ENCODE assay signal across 8 cellular contexts in the genomic region with DNA sequence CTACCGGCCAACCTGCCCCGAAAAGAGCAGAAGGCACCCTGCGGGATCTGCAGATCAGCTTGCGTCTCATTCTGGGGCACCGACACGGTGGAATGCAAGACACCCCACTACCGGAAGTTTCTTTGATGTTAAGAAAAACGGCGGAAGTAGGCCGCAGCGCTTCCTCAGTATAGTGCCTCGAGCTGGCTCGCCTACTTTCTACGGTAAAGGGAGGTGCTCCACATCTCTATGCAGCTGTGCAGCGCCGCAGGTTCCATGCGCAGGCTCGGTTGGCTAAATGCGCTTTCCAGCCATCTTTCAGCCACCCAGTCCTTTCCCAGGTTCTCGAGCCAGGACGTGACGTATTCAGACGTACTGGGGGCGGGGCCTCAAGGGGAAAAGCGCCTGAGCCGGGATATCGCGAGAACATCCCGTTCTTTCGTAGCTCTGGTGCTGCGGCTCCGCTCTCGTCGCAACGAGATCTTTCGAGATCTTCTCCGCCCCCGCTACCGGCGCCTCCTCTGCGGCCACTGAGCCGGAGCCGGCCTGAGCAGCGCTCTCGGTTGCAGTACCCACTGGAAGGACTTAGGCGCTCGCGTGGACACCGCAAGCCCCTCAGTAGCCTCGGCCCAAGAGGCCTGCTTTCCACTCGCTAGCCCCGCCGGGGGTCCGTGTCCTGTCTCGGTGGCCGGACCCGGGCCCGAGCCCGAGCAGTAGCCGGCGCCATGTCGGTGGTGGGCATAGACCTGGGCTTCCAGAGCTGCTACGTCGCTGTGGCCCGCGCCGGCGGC. TPM values are rescaled to one million over a fixed set of nuclear protein-coding genes. Genes with fewer than 3 reads are reported as not detected.
DNase-seq lines count a peak whose midpoint lies in the region; ATAC-seq and TF ChIP-seq lines count a peak whose summit lies in the region.

A gene (plus strand): TSS at position 467 of the 770 bp plus-strand sequence. CDS start 238 bp downstream, at position 705.

- no peaks in the 10 kb centered on the region for H3K9me3 Mint-ChIP-seq in T-helper 2 cell treated with Interferon-gamma antibody and Interleukin-4, amounts not matched to agents 5 μg/mL and 100 μg/mL, for 36 hours

- H3K27ac Mint-ChIP-seq in T-helper 2 cell treated with Interferon-gamma antibody and Interleukin-4, amounts not matched to agents 5 μg/mL and 100 μg/mL, for 36 hours = peak within 1 kb of the TSS; percentile 99

- H3K4me3 Mint-ChIP-seq in T-helper 2 cell treated with Interferon-gamma antibody and Interleukin-4, amounts not matched to agents 5 μg/mL and 100 μg/mL, for 36 hours = peak within 1 kb of the TSS; percentile 95

- intact Hi-C loops in ascending aorta (cut with DNase I) (loop anchor here (1.0 to 2.0 kb wide), 4 partner anchors 25 to 639 kb away; a partner anchor contains a TSS), right cardiac atrium (cut with DNase I) (no loop called here), uterus (cut with DNase I; ENCODE audit: low total_unique reads) (no loop called here)

- peaks cover 22% of the 10 kb centered on the region for H3K4me1 Mint-ChIP-seq in T-helper 2 cell treated with Interferon-gamma antibody and Interleukin-4, amounts not matched to agents 5 μg/mL and 100 μg/mL, for 36 hours (ENCODE audit: low read depth)

- H3K4me1 ChIP-seq in ascending aorta (peaks cover 0 to 46% of the 10 kb centered on the region in 2 donors), right cardiac atrium (ENCODE audit: control insufficient read depth, insufficient read depth, low read length) (peaks cover 7% of the 10 kb centered on the region), uterus (peaks cover 0 to 5% of the 10 kb centered on the region in 2 donors)

- H3K36me3 Mint-ChIP-seq in T-helper 2 cell treated with Interferon-gamma antibody and Interleukin-4, amounts not matched to agents 5 μg/mL and 100 μg/mL, for 36 hours (ENCODE audit: low read depth) = peaks cover 9% of the 10 kb centered on the region

- no peaks in the 10 kb centered on the region for H3K9me3 ChIP-seq in ascending aorta
- no peaks in the 10 kb centered on the region for H3K9me3 ChIP-seq in right cardiac atrium (ENCODE audit: control insufficient read depth, low read length)
- no peaks in the 10 kb centered on the region for H3K9me3 ChIP-seq in uterus

- H3K4me3 ChIP-seq in ascending aorta = peak within 1 kb of the TSS; percentile 92 to 95
- H3K4me3 ChIP-seq in right cardiac atrium (ENCODE audit: low read length) = peak within 1 kb of the TSS; percentile 84
- peak within 1 kb of the TSS; percentile 73 to 97 for H3K4me3 ChIP-seq in uterus

- peak within 1 kb of the TSS; percentile 96 to 98 for H3K27ac ChIP-seq in ascending aorta
- peak within 1 kb of the TSS; percentile 100 for H3K27ac ChIP-seq in right cardiac atrium (ENCODE audit: low read length)
- peak within 1 kb of the TSS; percentile 96 to 100 for H3K27ac ChIP-seq in uterus

- H3K27me3 ChIP-seq in ascending aorta (no peaks in the 10 kb centered on the region), right cardiac atrium (ENCODE audit: control insufficient read depth, insufficient read depth) (no peaks in the 10 kb centered on the region), uterus (no peaks in the 10 kb centered on the region)

- under 1% methylated on average over 68 of the region's 68 CpGs for WGBS in right cardiac atrium

- TF ChIP-seq CTCF in ascending aorta (IDR thresholded peaks at IDR 0.05) (no peak), uterus (IDR thresholded peaks at IDR 0.05) (peak in 1 of 4 experiments; percentile 12)

- peak; percentile 93 for TF ChIP-seq POLR2A in uterus (IDR thresholded peaks at IDR 0.05)

- ATAC-seq in GM18502 (IDR thresholded peaks at IDR 0.05; ENCODE audit: poor library complexity, unreplicated experiment) (peak; percentile 87), HG02970 (IDR thresholded peaks at IDR 0.05; ENCODE audit: low FRiP score, unreplicated experiment) (peak; percentile 88), right cardiac atrium (peak; percentile 95 to 96)

- DNase-seq in NCI-H1930 (lab: John Stamatoyannopoulos, UW) (peak; percentile 91 to 95), ascending aorta (ENCODE audit: low spot score in 2 of 2) (peak; percentile 88 to 99), right cardiac atrium (peak; percentile 98), pulmonary artery endothelial cell (ENCODE audit: low read depth, low spot score) (peak; percentile 93), uterus (peak; percentile 98 to 99)
- DNase-seq in T-helper 2 cell treated with Interferon-gamma antibody and Interleukin-4, amounts not matched to agents 5 μg/mL and 100 μg/mL, for 36 hours (ENCODE audit: low spot score) = peak; percentile 98

- H3K27me3 Mint-ChIP-seq in T-helper 2 cell treated with Interferon-gamma antibody and Interleukin-4, amounts not matched to agents 5 μg/mL and 100 μg/mL, for 36 hours (ENCODE audit: low read depth) = no peaks in the 10 kb centered on the region

- H3K36me3 ChIP-seq in ascending aorta (no peaks in the 10 kb centered on the region), uterus (no peaks in the 10 kb centered on the region)

RNA-seq across cellular contexts. Expression of the gene that starts here (rescaled TPM):
- 16.2 TPM for total RNA-seq in ascending aorta
- total RNA-seq in right cardiac atrium = 10 to 100 TPM; 77.5 to 88.8 (median 85.3) TPM
- polyA plus RNA-seq in right cardiac atrium = 52.1 TPM
- 120 and 163 TPM in 2 replicates for total RNA-seq in pulmonary artery endothelial cell
- total RNA-seq in uterus = 100 to 1,000 TPM in 1 of 4 donors, 10 to 100 TPM in 3; 22.4 to 107 (median 72.4) TPM

Comparison
In these comparisons a context has a peak if more than half of its experiments do, and no peak if none do; other contexts are left out.
1. Peak in every context shown above with its lines: DNase-seq, ATAC-seq, H3K4me3 ChIP-seq and H3K27ac ChIP-seq.